20 cellular contexts compared by ENCODE assay signal in genomic region chr12:48366131-48366530, GRCh38.
"Had no signal": no experiment of that assay in that cellular context is flagged by ENCODE, and none has a peak within 500 bp of the region (broad histone marks: within the 10 kb centered on the region; RNA-seq: fewer than 3 reads in every experiment).

No MANE protein-coding gene starts in this region.

- H3K4me1 Mint-ChIP-seq: stimulated activated effector memory CD8-positive, alpha-beta T cell treated with anti-CD3 and anti-CD28 coated beads, Interleukin-12 subunit alpha, Interleukin-12 subunit beta, amount 100 ng/mL, for 72 hours; stimulated activated naive CD8-positive, alpha-beta T cell treated with anti-CD3 and anti-CD28 coated beads, Interleukin-15, amount 100 ng/mL, for 72 hours had no signal

- H3K27ac Mint-ChIP-seq: activated naive CD8-positive, alpha-beta T cell; activated T-cell treated with anti-CD3 and anti-CD28 coated beads, Interleukin-2, amount 50 U/mL, for 24 hours; activated T-helper 2 cell treated with anti-CD3 and anti-CD28 coated beads, Interferon-gamma antibody, Interleukin-2, Interleukin-4, amounts not matched to agents 10 μg/mL and 5 μg/mL and 100 μg/mL, durations not matched to agents 14 hours and 24 hours and 36 hours; natural killer cell treated with Interleukin-12 subunit alpha and Interleukin-12 subunit beta and Interleukin-15 and Interleukin-18, amount 100 ng/mL, for 72 hours; stimulated activated effector memory CD8-positive, alpha-beta T cell treated with anti-CD3 and anti-CD28 coated beads, Interleukin-12 subunit alpha, Interleukin-12 subunit beta, amount 100 ng/mL, for 72 hours; stimulated activated naive CD8-positive, alpha-beta T cell treated with anti-CD3 and anti-CD28 coated beads, Interleukin-15, amount 100 ng/mL, for 72 hours had no signal

- ATAC-seq: foreskin keratinocyte; natural killer cell treated with Interleukin-12 subunit alpha and Interleukin-12 subunit beta and Interleukin-15 and Interleukin-18, amount 100 ng/mL, for 72 hours; pancreas; psoas muscle; right cardiac atrium; stimulated activated effector memory CD8-positive, alpha-beta T cell treated with anti-CD3 and anti-CD28 coated beads, Interleukin-12 subunit alpha, Interleukin-12 subunit beta, amount 100 ng/mL, for 72 hours; stimulated activated naive CD8-positive, alpha-beta T cell treated with anti-CD3 and anti-CD28 coated beads, Interleukin-15, amount 100 ng/mL, for 72 hours had no signal

- H3K9me3 Mint-ChIP-seq: activated T-cell treated with anti-CD3 and anti-CD28 coated beads, Interleukin-2, amount 50 U/mL, for 24 hours; activated T-helper 2 cell treated with anti-CD3 and anti-CD28 coated beads, Interferon-gamma antibody, Interleukin-2, Interleukin-4, amounts not matched to agents 10 μg/mL and 5 μg/mL and 100 μg/mL, durations not matched to agents 14 hours and 24 hours and 36 hours; natural killer cell treated with Interleukin-12 subunit alpha and Interleukin-12 subunit beta and Interleukin-15 and Interleukin-18, amount 100 ng/mL, for 72 hours had no signal

- DNase-seq: activated CD4-positive, CD25-positive, alpha-beta regulatory T cell treated with anti-CD3 and anti-CD28 coated beads, Interleukin-2, amount 50 U/mL, for 72 hours; activated CD8-positive, alpha-beta memory T cell treated with anti-CD3 and anti-CD28 coated beads for 24 hours; activated CD8-positive, alpha-beta memory T cell treated with anti-CD3 and anti-CD28 coated beads, Interleukin-2, amount 50 U/mL, for 4 hours; activated naive CD4-positive, alpha-beta T cell; activated T-cell treated with anti-CD3 and anti-CD28 coated beads, Interleukin-2, amount 50 U/mL, for 24 hours; adrenal gland; effector CD4-positive, alpha-beta T cell; foreskin keratinocyte; left ventricle myocardium inferior; midbrain; pancreas; psoas muscle; right cardiac atrium; stimulated activated CD4-positive, alpha-beta T cell treated with anti-CD3 and anti-CD28 coated beads, Interleukin-12 subunit alpha, Interleukin-12 subunit beta, amount 100 ng/mL, for 4 hours; stimulated activated naive CD8-positive, alpha-beta T cell treated with anti-CD3 and anti-CD28 coated beads, Interleukin-15, amount 100 ng/mL, for 72 hours; tibial artery had no signal

- H3K36me3 Mint-ChIP-seq: activated naive CD8-positive, alpha-beta T cell; natural killer cell treated with Interleukin-12 subunit alpha and Interleukin-12 subunit beta and Interleukin-15 and Interleukin-18, amount 100 ng/mL, for 72 hours; stimulated activated effector memory CD8-positive, alpha-beta T cell treated with anti-CD3 and anti-CD28 coated beads, Interleukin-12 subunit alpha, Interleukin-12 subunit beta, amount 100 ng/mL, for 72 hours had no signal

- H3K4me3 Mint-ChIP-seq: activated naive CD8-positive, alpha-beta T cell; activated T-cell treated with anti-CD3 and anti-CD28 coated beads, Interleukin-2, amount 50 U/mL, for 24 hours; natural killer cell treated with Interleukin-12 subunit alpha and Interleukin-12 subunit beta and Interleukin-15 and Interleukin-18, amount 100 ng/mL, for 72 hours; stimulated activated effector memory CD8-positive, alpha-beta T cell treated with anti-CD3 and anti-CD28 coated beads, Interleukin-12 subunit alpha, Interleukin-12 subunit beta, amount 100 ng/mL, for 72 hours; stimulated activated naive CD8-positive, alpha-beta T cell treated with anti-CD3 and anti-CD28 coated beads, Interleukin-15, amount 100 ng/mL, for 72 hours had no signal
